ENCODE assay signal across 14 cellular contexts in the genomic region with DNA sequence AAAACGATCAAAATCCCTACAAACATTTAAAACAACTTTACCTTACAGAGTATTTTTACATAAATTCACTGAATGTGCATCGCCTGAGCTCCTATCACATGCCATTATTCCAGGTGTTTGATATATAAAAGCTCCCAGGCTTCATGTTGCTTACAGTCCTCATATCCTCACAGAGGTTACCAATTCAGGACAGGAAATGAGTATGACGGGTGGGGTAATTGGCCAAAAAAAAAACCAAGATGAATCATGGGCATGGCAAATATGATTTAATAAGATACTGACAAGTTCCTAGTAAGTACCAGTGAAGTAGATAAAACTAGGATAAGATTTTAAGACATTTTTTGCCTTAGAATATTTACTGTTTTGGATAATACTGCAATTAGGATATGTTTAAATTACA.
DNase-seq lines count a peak whose midpoint lies in the region; ATAC-seq and TF ChIP-seq lines count a peak whose summit lies in the region.
"Had no signal": no experiment of that assay in that cellular context is flagged by ENCODE, and none has a peak within 500 bp of the region (broad histone marks: within the 10 kb centered on the region; RNA-seq: fewer than 3 reads in every experiment).

No MANE protein-coding gene starts in this region.

- H3K9me3 ChIP-seq in IMR-90 (ENCODE audit: control insufficient read depth, insufficient read depth, low read length): no peaks in the 10 kb centered on the region
- H3K9me3 ChIP-seq: right atrium auricular region, thoracic aorta had no signal

- no peak overlapping the region for H3K23ac ChIP-seq in IMR-90 (ENCODE audit: low read depth, low read length)

- no peak overlapping the region for H3K56ac ChIP-seq in IMR-90 (ENCODE audit: extremely low read depth, insufficient read depth, low read length)

- no peaks in the 10 kb centered on the region for H3K27me3 ChIP-seq in IMR-90 (ENCODE audit: control insufficient read depth, insufficient read depth, low read length)
- H3K27me3 ChIP-seq: right atrium auricular region had no signal

- H3K18ac ChIP-seq in IMR-90 (ENCODE audit: low read depth, low read length): no peak overlapping the region

- H3K14ac ChIP-seq in IMR-90 (replicated peaks; ENCODE audit: low read depth, low read length): no peak overlapping the region

- TF ChIP-seq RAD21 in IMR-90 (IDR thresholded peaks at IDR 0.05; ENCODE audit: low read length): no peak

- no peak overlapping the region for H2BK20ac ChIP-seq in IMR-90 (ENCODE audit: low read depth, low read length)

- CTCF ChIA-PET in IMR-90 (lab: Yijun Ruan, JAX): no interaction called here
- CTCF ChIA-PET in activated naive CD4-positive, alpha-beta T cell treated with anti-CD3 and anti-CD28 coated beads, Interleukin-2, amount 10 ng/mL, durations not matched to agents 7 days and 5 days (lab: Charles Lee): no interaction called here

- H2AK9ac ChIP-seq in IMR-90 (replicated peaks; ENCODE audit: low read depth, low read length, poor library complexity): no peak overlapping the region

- no peak overlapping the region for H2AFZ ChIP-seq in IMR-90 (replicated peaks; ENCODE audit: low read length, poor library complexity)

- H3K4me3 ChIP-seq in IMR-90 (ENCODE audit: insufficient read depth, low read depth, low read length) (no peak overlapping the region), astrocyte of the spinal cord (ENCODE audit: low read depth, low read length) (no peak overlapping the region)
- H3K4me3 ChIP-seq: right atrium auricular region, thoracic aorta had no signal

- H4K5ac ChIP-seq in IMR-90 (ENCODE audit: low read depth, low read length): no peak overlapping the region

- TF ChIP-seq CTCF in IMR-90 (conservative IDR thresholded peaks at IDR 0.05; ENCODE audit: low read depth, low read length) (no peak), astrocyte of the spinal cord (IDR thresholded peaks at IDR 0.05; ENCODE audit: low read depth, low read length) (no peak), endothelial cell (IDR thresholded peaks at IDR 0.05; ENCODE audit: unreplicated experiment) (no peak)

- H4K91ac ChIP-seq in IMR-90 (ENCODE audit: insufficient read depth, low read depth, low read length): no peak overlapping the region

- no peak overlapping the region for H3K9ac ChIP-seq in IMR-90 (ENCODE audit: low read depth, low read length)

- no peak overlapping the region for H3K4me3 Mint-ChIP-seq in endothelial cell (ENCODE audit: unreplicated experiment)
- H3K4me3 Mint-ChIP-seq in activated naive CD4-positive, alpha-beta T cell treated with anti-CD3 and anti-CD28 coated beads, Interleukin-2, amount 10 ng/mL, durations not matched to agents 7 days and 5 days: no peak overlapping the region
- H3K4me3 Mint-ChIP-seq: naive thymus-derived CD4-positive, alpha-beta T cell; T-helper 1 cell treated with Interleukin-12 subunit alpha and Interleukin-12 subunit beta and Interleukin-4 antibody, amounts not matched to agents 30 μg/mL and 1 μg/mL, for 36 hours had no signal

- H2AK5ac ChIP-seq in IMR-90 (ENCODE audit: low read depth, low read length): no peak overlapping the region

- peaks cover 8 to 19% of the 10 kb centered on the region in 2 experiments; a peak in 3 of 4 replicates for H3K79me1 ChIP-seq in IMR-90 (ENCODE audit: low read depth in 1 of 2, low read length in 2 of 2)

- BruUV-seq in IMR-90 (replicated peaks; lab: Mats Ljungman, UMichigan): no TSS peak

- peaks cover 3% of the 10 kb centered on the region for H3K36me3 Mint-ChIP-seq in endothelial cell (ENCODE audit: low read depth, unreplicated experiment)
- peaks cover 2% of the 10 kb centered on the region for H3K36me3 Mint-ChIP-seq in activated naive CD4-positive, alpha-beta T cell treated with anti-CD3 and anti-CD28 coated beads, Interleukin-2, amount 10 ng/mL, durations not matched to agents 7 days and 5 days

- POLR2A ChIA-PET in IMR-90 (lab: Charles Lee; ENCODE audit: unreplicated experiment): no interaction called here

- no peaks in the 10 kb centered on the region for H4K20me1 ChIP-seq in IMR-90 (ENCODE audit: insufficient read depth, low read length)

- in situ Hi-C loops in IMR-90 (cut with MboI; ENCODE audit: low sequenced_read_pairs): loop anchor here (25.0 kb wide), 1 partner anchor 187 kb away; no protein-coding TSS in a partner anchor
- in situ Hi-C loops in astrocyte of the spinal cord (cut with HindIII; ENCODE audit: low sequenced_read_pairs): no loop called here

- no peak overlapping the region for H2BK5ac ChIP-seq in IMR-90 (ENCODE audit: low read depth, low read length, poor library complexity, severe bottlenecking)

- H3K4ac ChIP-seq in IMR-90 (ENCODE audit: low read depth, low read length): no peak overlapping the region

- peaks cover 15% of the 10 kb centered on the region for H3K4me1 Mint-ChIP-seq in endothelial cell (ENCODE audit: unreplicated experiment)
- peaks cover 3% of the 10 kb centered on the region for H3K4me1 Mint-ChIP-seq in activated naive CD4-positive, alpha-beta T cell treated with anti-CD3 and anti-CD28 coated beads, Interleukin-2, amount 10 ng/mL, durations not matched to agents 7 days and 5 days

- H4K8ac ChIP-seq in IMR-90 (ENCODE audit: low read depth in 2 of 2, low read length in 2 of 2): no peak overlapping the region

- dilution Hi-C loops in IMR-90 (cut with HindIII; ENCODE audit: low sequenced_read_pairs, unreplicated experiment): no loop called here

- H3K36me3 ChIP-seq in IMR-90 (ENCODE audit: control insufficient read depth, insufficient read depth, low read length): peaks cover 5% of the 10 kb centered on the region; the same call in 1 of the 2 replicates
- H3K36me3 ChIP-seq: right atrium auricular region, thoracic aorta had no signal

- H2BK120ac ChIP-seq in IMR-90 (ENCODE audit: low read depth, low read length): no peak overlapping the region

- no peak overlapping the region for H3K27ac Mint-ChIP-seq in endothelial cell (ENCODE audit: unreplicated experiment)
- H3K27ac Mint-ChIP-seq in activated naive CD4-positive, alpha-beta T cell treated with anti-CD3 and anti-CD28 coated beads, Interleukin-2, amount 10 ng/mL, durations not matched to agents 7 days and 5 days: no peak overlapping the region
- H3K27ac Mint-ChIP-seq: T-helper 1 cell treated with Interleukin-12 subunit alpha and Interleukin-12 subunit beta and Interleukin-4 antibody, amounts not matched to agents 30 μg/mL and 1 μg/mL, for 36 hours had no signal

- H3K9me3 Mint-ChIP-seq in endothelial cell (ENCODE audit: unreplicated experiment): no peaks in the 10 kb centered on the region
- no peaks in the 10 kb centered on the region for H3K9me3 Mint-ChIP-seq in activated naive CD4-positive, alpha-beta T cell treated with anti-CD3 and anti-CD28 coated beads, Interleukin-2, amount 10 ng/mL, durations not matched to agents 7 days and 5 days
- H3K9me3 Mint-ChIP-seq: naive thymus-derived CD4-positive, alpha-beta T cell; T-helper 1 cell treated with Interleukin-12 subunit alpha and Interleukin-12 subunit beta and Interleukin-4 antibody, amounts not matched to agents 30 μg/mL and 1 μg/mL, for 36 hours had no signal

- 100% methylated on average over 1 of the region's 3 CpGs; no CpG with 5 or more reads in 1 of the 2 experiments for WGBS in IMR-90 (ENCODE audit: extremely low coverage in 2 of 2, insufficient read length in 1 of 2), 2 experiments

- H3K27ac ChIP-seq in IMR-90 (ENCODE audit: insufficient read depth, low read length): no peak overlapping the region
- H3K27ac ChIP-seq: right atrium auricular region, thoracic aorta had no signal

- H2BK15ac ChIP-seq in IMR-90 (ENCODE audit: low read depth, low read length): no peak overlapping the region

- DNase-seq in EL (peak; percentile 72), IMR-90 (peak; percentile 64), astrocyte of the spinal cord (ENCODE audit: low read depth, low spot score) (peak; percentile 33), lung microvascular endothelial cell (ENCODE audit: low read depth in 2 of 2) (peak; percentile 34 to 74), left cardiac atrium (no peak), endothelial cell (ENCODE audit: low spot score) (no peak)
- DNase-seq in activated naive CD4-positive, alpha-beta T cell treated with anti-CD3 and anti-CD28 coated beads, Interleukin-2, amount 10 ng/mL, durations not matched to agents 7 days and 5 days: no peak
- DNase-seq: activated CD4-positive, alpha-beta T cell treated with anti-CD3 and anti-CD28 coated beads, Interleukin-2, amount 50 U/mL, for 48 hours; activated naive CD4-positive, alpha-beta T cell treated with Interleukin-2 at 50 U/mL for 16 hours; cerebellar nuclear complex; naive thymus-derived CD4-positive, alpha-beta T cell had no signal

- peaks cover 3% of the 10 kb centered on the region for H3K9me1 ChIP-seq in IMR-90 (ENCODE audit: insufficient read depth, low read length)

- intact Hi-C loops in IMR-90 (cut with micrococcal nuclease): loop anchor here (10.0 kb wide), 1 partner anchor 895 kb away; no protein-coding TSS in a partner anchor
- intact Hi-C loops in left cardiac atrium (cut with DNase I): loop anchor here in 1 of 2 donors (10.0 kb wide), 2 partner anchors 185 to 275 kb away; no protein-coding TSS in a partner anchor

- H3K4me2 ChIP-seq in IMR-90 (ENCODE audit: low read depth, low read length): no peak overlapping the region

- ATAC-seq in IMR-90 (ENCODE audit: low read depth) (no peak), left cardiac atrium (no peak)
- ATAC-seq: naive thymus-derived CD4-positive, alpha-beta T cell had no signal

- no peak for TF ChIP-seq POLR2A in IMR-90 (IDR thresholded peaks at IDR 0.05; ENCODE audit: low read depth, low read length)

- peaks cover 6% of the 10 kb centered on the region for H3K27me3 Mint-ChIP-seq in endothelial cell (ENCODE audit: unreplicated experiment)
- H3K27me3 Mint-ChIP-seq in activated naive CD4-positive, alpha-beta T cell treated with anti-CD3 and anti-CD28 coated beads, Interleukin-2, amount 10 ng/mL, durations not matched to agents 7 days and 5 days: no peaks in the 10 kb centered on the region
- H3K27me3 Mint-ChIP-seq: naive thymus-derived CD4-positive, alpha-beta T cell had no signal

- peaks cover 3% of the 10 kb centered on the region for H3K4me1 ChIP-seq in IMR-90 (ENCODE audit: control insufficient read depth, insufficient read depth, low read length)

TF ChIP-seq in IMR-90, 13 proteins besides CTCF, POLR2A, EP300 and RAD21 (continues in another document):
- TF ChIP-seq NFE2L2 (IDR thresholded peaks at IDR 0.05; ENCODE audit: low read depth, low read length) (no peak), SMC3 (IDR thresholded peaks at IDR 0.05; ENCODE audit: low read depth, low read length) (no peak), RFX5 (IDR thresholded peaks at IDR 0.05; ENCODE audit: low read depth, low read length) (no peak), CEBPB (IDR thresholded peaks at IDR 0.05; ENCODE audit: low read depth, low read length) (no peak)

Comparison
In these comparisons a context has a peak if more than half of its experiments do, and no peak if none do; other contexts are left out.
1. DNase-seq: peak in EL (single experiment), IMR-90 (single experiment), astrocyte of the spinal cord (single experiment) and lung microvascular endothelial cell (2 of 2); none in left cardiac atrium (single experiment), endothelial cell (single experiment) and activated naive CD4-positive, alpha-beta T cell treated with anti-CD3 and anti-CD28 coated beads, Interleukin-2, amount 10 ng/mL, durations not matched to agents 7 days and 5 days (single experiment).